23 cellular contexts compared by ENCODE assay signal in genomic region chr7:77382532-77382931, GRCh38.
"Had no signal": no experiment of that assay in that cellular context is flagged by ENCODE, and none has a peak within 500 bp of the region (broad histone marks: within the 10 kb centered on the region; RNA-seq: fewer than 3 reads in every experiment).

No MANE protein-coding gene starts in this region.

- H3K36me3 ChIP-seq: right atrium auricular region, transverse colon had no signal

- H3K27ac Mint-ChIP-seq: activated CD4-positive, alpha-beta T cell treated with anti-CD3 and anti-CD28 coated beads, Interleukin-2, amount 10 ng/mL, durations not matched to agents 7 days and 5 days; activated CD8-positive, alpha-beta T cell treated with anti-CD3 and anti-CD28 coated beads for 36 hours; activated T-helper 2 cell treated with anti-CD3 and anti-CD28 coated beads, Interferon-gamma antibody, Interleukin-2, Interleukin-4, amounts not matched to agents 10 μg/mL and 5 μg/mL and 100 μg/mL, durations not matched to agents 14 hours and 24 hours and 36 hours; dendritic cell treated with granulocyte-macrophage colony-stimulating factor and Interleukin-4, amounts not matched to agents 40 ng/mL and 50 ng/mL, for 4 days; stimulated activated naive B cell treated with anti-CD40 and anti-IgM and Interleukin-4, amounts not matched to agents 10 μg/mL and 1 μg/mL and 100 μg/mL, for 72 hours had no signal

- H3K27ac ChIP-seq: epithelial cell of prostate, esophagus squamous epithelium, gastrocnemius medialis, hepatocyte, right atrium auricular region, testis, transverse colon had no signal

- DNase-seq: activated CD4-positive, alpha-beta T cell treated with anti-CD3 and anti-CD28 coated beads, Interleukin-2, amount 10 ng/mL, durations not matched to agents 7 days and 5 days; activated CD8-positive, alpha-beta T cell treated with anti-CD3 and anti-CD28 coated beads for 36 hours; amygdala; esophagus squamous epithelium; gastrocnemius medialis; left cardiac atrium; left ventricle myocardium superior; midbrain; naive thymus-derived CD8-positive, alpha-beta T cell; stimulated activated CD4-positive, alpha-beta T cell treated with anti-CD3 and anti-CD28 coated beads, Interleukin-1b, Interleukin-23, amount 100 ng/mL, for 48 hours; stimulated activated CD4-positive, alpha-beta T cell treated with anti-CD3 and anti-CD28 coated beads, Interleukin-4, amount 100 ng/mL, for 4 hours; stimulated activated CD8-positive, alpha-beta memory T cell treated with anti-CD3 and anti-CD28 coated beads, Interleukin-4, amount 100 ng/mL, for 48 hours; stimulated activated naive B cell treated with anti-CD40 and anti-IgM and Interleukin-4, amounts not matched to agents 10 μg/mL and 1 μg/mL and 100 μg/mL, for 72 hours; testis; transverse colon had no signal

- H3K27me3 Mint-ChIP-seq: activated CD8-positive, alpha-beta T cell treated with anti-CD3 and anti-CD28 coated beads for 36 hours; central memory CD8-positive, alpha-beta T cell; dendritic cell treated with granulocyte-macrophage colony-stimulating factor and Interleukin-4, amounts not matched to agents 40 ng/mL and 50 ng/mL, for 4 days; naive thymus-derived CD8-positive, alpha-beta T cell; stimulated activated naive B cell treated with anti-CD40 and anti-IgM and Interleukin-4, amounts not matched to agents 10 μg/mL and 1 μg/mL and 100 μg/mL, for 72 hours had no signal

- H3K4me2 ChIP-seq: hepatocyte had no signal

- H3K79me2 ChIP-seq: hepatocyte had no signal

- ATAC-seq: activated CD8-positive, alpha-beta T cell treated with anti-CD3 and anti-CD28 coated beads for 36 hours; gastrocnemius medialis; left cardiac atrium; left ventricle myocardium superior; naive thymus-derived CD8-positive, alpha-beta T cell; stimulated activated naive B cell treated with anti-CD40 and anti-IgM and Interleukin-4, amounts not matched to agents 10 μg/mL and 1 μg/mL and 100 μg/mL, for 72 hours had no signal

- H3K4me1 ChIP-seq: gastrocnemius medialis, testis had no signal

- H3K9me3 ChIP-seq: esophagus squamous epithelium, gastrocnemius medialis, right atrium auricular region, testis, transverse colon had no signal

- H3K4me3 ChIP-seq: esophagus squamous epithelium, gastrocnemius medialis, hepatocyte, right atrium auricular region, smooth muscle cell, testis, transverse colon had no signal

- H3K4me3 Mint-ChIP-seq: activated CD4-positive, alpha-beta T cell treated with anti-CD3 and anti-CD28 coated beads, Interleukin-2, amount 10 ng/mL, durations not matched to agents 7 days and 5 days; activated CD8-positive, alpha-beta T cell treated with anti-CD3 and anti-CD28 coated beads for 36 hours; central memory CD8-positive, alpha-beta T cell; dendritic cell treated with granulocyte-macrophage colony-stimulating factor and Interleukin-4, amounts not matched to agents 40 ng/mL and 50 ng/mL, for 4 days; naive thymus-derived CD8-positive, alpha-beta T cell; stimulated activated naive B cell treated with anti-CD40 and anti-IgM and Interleukin-4, amounts not matched to agents 10 μg/mL and 1 μg/mL and 100 μg/mL, for 72 hours had no signal

- H2AFZ ChIP-seq: hepatocyte had no signal

- H3K9me3 Mint-ChIP-seq: activated CD4-positive, alpha-beta T cell treated with anti-CD3 and anti-CD28 coated beads, Interleukin-2, amount 10 ng/mL, durations not matched to agents 7 days and 5 days; activated CD8-positive, alpha-beta T cell treated with anti-CD3 and anti-CD28 coated beads for 36 hours; activated T-helper 2 cell treated with anti-CD3 and anti-CD28 coated beads, Interferon-gamma antibody, Interleukin-2, Interleukin-4, amounts not matched to agents 10 μg/mL and 5 μg/mL and 100 μg/mL, durations not matched to agents 14 hours and 24 hours and 36 hours; central memory CD8-positive, alpha-beta T cell; dendritic cell treated with granulocyte-macrophage colony-stimulating factor and Interleukin-4, amounts not matched to agents 40 ng/mL and 50 ng/mL, for 4 days; naive thymus-derived CD8-positive, alpha-beta T cell; stimulated activated naive B cell treated with anti-CD40 and anti-IgM and Interleukin-4, amounts not matched to agents 10 μg/mL and 1 μg/mL and 100 μg/mL, for 72 hours had no signal

- FAIRE-seq: keratinocyte had no signal

- H3K27me3 ChIP-seq: esophagus squamous epithelium, gastrocnemius medialis, hepatocyte, right atrium auricular region, testis, transverse colon had no signal
